In genomic region chr3:126358038-126358815, GRCh38 we compare ENCODE assay signal across 8 cellular contexts. TPM values are rescaled to one million over a fixed set of nuclear protein-coding genes. Genes with fewer than 3 reads are reported as not detected.
DNase-seq lines count a peak whose midpoint lies in the region; ATAC-seq, FAIRE-seq and TF ChIP-seq lines count a peak whose summit lies in the region.
"Had no signal": no experiment of that assay in that cellular context is flagged by ENCODE, and none has a peak within 500 bp of the region (broad histone marks: within the 10 kb centered on the region; RNA-seq: fewer than 3 reads in every experiment).

No MANE protein-coding gene starts in this region.

- intact Hi-C loops in PC-9 (cut with micrococcal nuclease; ENCODE audit: unreplicated experiment), result loop anchor here (10.0 kb wide), 1 partner anchor 93 kb away; no protein-coding TSS in a partner anchor
- intact Hi-C loops in esophagus squamous epithelium (cut with DNase I), result no loop called here
- intact Hi-C loops in pancreas (cut with DNase I), result no loop called here

- ATAC-seq in pancreas, result peak in 3 of 4 donors; percentile 1

- no peak overlapping the region for H3K27ac Mint-ChIP-seq in HFFc6

- no TSS peak for BruUV-seq in PC-9 (replicated peaks; lab: Mats Ljungman, UMichigan)

- CTCF ChIA-PET in PC-9 (lab: Charles Lee), result no interaction called here

- POLR2A ChIA-PET in PC-9 (lab: Charles Lee; ENCODE audit: unreplicated experiment), result no interaction called here

- H3K4me3 ChIP-seq in PC-9 (no peak overlapping the region), esophagus squamous epithelium (peak overlapping the region; percentile 61 to 83 (median 78)), pancreas (peak overlapping the region in 3 of 4 donors; percentile 26 to 95 (median 83))

- H3K79me2 ChIP-seq in PC-9 (ENCODE audit: low read depth), result no peaks in the 10 kb centered on the region

- DNase-seq in HFFc6 (no peak), PC-9 (no peak), esophagus squamous epithelium (lab: John Stamatoyannopoulos, UW) (no peak), pancreas (peak in 2 of 6 donors; percentile 50 to 65), cortex of kidney (lab: John Stamatoyannopoulos, UW) (no peak), OCI-M2 (lab: John Stamatoyannopoulos, UW; ENCODE audit: unreplicated experiment) (no peak), OCI-M1 (lab: John Stamatoyannopoulos, UW) (no peak)

- H3K27me3 Mint-ChIP-seq in HFFc6 (ENCODE audit: insufficient read depth), result peaks cover 33% of the 10 kb centered on the region

- no peaks in the 10 kb centered on the region for H4K20me1 ChIP-seq in PC-9 (ENCODE audit: insufficient read depth)

- no peaks in the 10 kb centered on the region for H3K9me3 Mint-ChIP-seq in HFFc6

- H3F3A ChIP-seq in PC-9 (ENCODE audit: insufficient read depth, low read depth), result no peaks in the 10 kb centered on the region

- no peaks in the 10 kb centered on the region for H3K9me3 ChIP-seq in PC-9 (ENCODE audit: insufficient read depth, low read depth)
- no peaks in the 10 kb centered on the region for H3K9me3 ChIP-seq in esophagus squamous epithelium
- no peaks in the 10 kb centered on the region for H3K9me3 ChIP-seq in pancreas

- peak overlapping the region; percentile 73; the same call in 1 of the 2 replicates for H3K4me2 ChIP-seq in PC-9

- no peaks in the 10 kb centered on the region for H3K9me2 ChIP-seq in PC-9 (ENCODE audit: insufficient read depth)

- H3K27me3 ChIP-seq in PC-9 (ENCODE audit: insufficient read depth, low read depth) (peaks cover 31% of the 10 kb centered on the region), esophagus squamous epithelium (peaks cover 0 to 64% (median 0%) of the 10 kb centered on the region in 4 donors), pancreas (no peaks in the 10 kb centered on the region)

- 7 to 20% methylated on average over 1 to 4 of the region's 11 CpGs for WGBS in esophagus squamous epithelium, 2 donors
- WGBS in pancreas, 2 donors, result 7 to 9% methylated on average over 11 of the region's 11 CpGs

- TF ChIP-seq CTCF in HFFc6 (IDR thresholded peaks at IDR 0.05), result no peak
- no peak for TF ChIP-seq CTCF in PC-9 (conservative IDR thresholded peaks at IDR 0.05)
- no peak for TF ChIP-seq CTCF in esophagus squamous epithelium (IDR thresholded peaks at IDR 0.05)
- TF ChIP-seq CTCF in pancreas (IDR thresholded peaks at IDR 0.05), result no peak

- H3K4me1 ChIP-seq in PC-9 (replicated peaks; ENCODE audit: insufficient read depth) (no peaks in the 10 kb centered on the region), esophagus squamous epithelium (peaks cover 19 to 48% (median 25%) of the 10 kb centered on the region in 3 donors), pancreas (peaks cover 0 to 16% (median 12%) of the 10 kb centered on the region in 3 donors)

- H3K36me3 Mint-ChIP-seq in HFFc6 (ENCODE audit: low read depth), result no peaks in the 10 kb centered on the region

- no peak for FAIRE-seq in pancreas (lab: Jason Lieb, UNC)

- no peak overlapping the region for H2AFZ ChIP-seq in PC-9

- no peak for TF ChIP-seq POLR2A in esophagus squamous epithelium (IDR thresholded peaks at IDR 0.05)

- H3K27ac ChIP-seq in PC-9, result no peak overlapping the region
- H3K27ac ChIP-seq in esophagus squamous epithelium, result peak overlapping the region; percentile 83 to 97 (median 92)
- no peak overlapping the region for H3K27ac ChIP-seq in pancreas

- H3K36me3 ChIP-seq in PC-9 (ENCODE audit: low read depth) (no peaks in the 10 kb centered on the region), esophagus squamous epithelium (no peaks in the 10 kb centered on the region), pancreas (no peaks in the 10 kb centered on the region)

- H3K4me1 Mint-ChIP-seq in HFFc6 (ENCODE audit: low read depth), result peaks cover 12% of the 10 kb centered on the region

- H3K4me3 Mint-ChIP-seq in HFFc6, result peak overlapping the region; percentile 85

RNA-seq across cellular contexts. Expression of gene KLF15, which starts 1.0 kb away (rescaled TPM):
- 1 to 10 TPM in 2 of 6 experiments, under 1 TPM in 4; 0.63 to 1.2 (median 0.81) TPM for total RNA-seq in HFFc6 (2021; fragmentation: NEBNext Ultra II Directional; extraction: Animal tissue kit (Norgen Biotek cat#: 25700))
- total RNA-seq in PC-9 (2021) (0.65 and 0.70 TPM in 2 replicates), esophagus squamous epithelium (10 to 100 TPM in 2 of 4 donors, 1 to 10 TPM in 2; 1.8 to 43.1 (median 7.7) TPM), pancreas (10 to 100 TPM; 15.2 to 38.3 (median 30.6) TPM)
- 10 to 100 TPM; 11.3 to 27.1 TPM for polyA plus RNA-seq in pancreas

RNA-seq across cellular contexts. Expression of gene CFAP100, which starts 36.5 kb away (rescaled TPM):
- not detected for total RNA-seq in HFFc6 (2021; fragmentation: NEBNext Ultra II Directional; extraction: Animal tissue kit (Norgen Biotek cat#: 25700))
- total RNA-seq in PC-9 (2021), result not detected in 2 replicates
- total RNA-seq in esophagus squamous epithelium, result not detected
- not detected for total RNA-seq in pancreas
- not detected for polyA plus RNA-seq in pancreas
- total RNA-seq: SK-MEL-5 had no signal

Comparison
In these comparisons a context has a peak if more than half of its experiments do, and no peak if none do; other contexts are left out.
1. H3K27ac ChIP-seq: peak in esophagus squamous epithelium (4 of 4); none in PC-9 (single experiment) and pancreas (0 of 4).